38 cellular contexts compared by ENCODE assay signal in the genomic region with DNA sequence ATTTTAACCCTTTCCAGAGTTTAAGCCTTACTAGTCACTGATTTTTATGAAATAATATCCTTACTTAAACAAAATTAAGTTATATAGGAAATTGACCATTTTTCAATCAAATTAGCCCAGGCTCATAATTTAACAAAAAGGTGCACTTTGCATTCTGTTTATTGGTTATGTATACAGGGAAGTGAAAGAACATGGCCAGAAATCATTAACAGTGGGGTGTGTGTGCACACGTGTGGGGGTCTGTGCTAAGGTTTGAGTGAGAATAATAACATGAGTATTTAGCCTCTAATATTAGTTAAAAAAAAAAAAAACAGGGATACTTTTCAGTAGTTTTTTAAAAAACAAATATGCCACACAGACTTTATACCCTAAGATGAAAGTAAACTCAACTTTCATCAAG.
DNase-seq lines count a peak whose midpoint lies in the region; ATAC-seq and TF ChIP-seq lines count a peak whose summit lies in the region.
"Had no signal": no experiment of that assay in that cellular context is flagged by ENCODE, and none has a peak within 500 bp of the region (broad histone marks: within the 10 kb centered on the region; RNA-seq: fewer than 3 reads in every experiment).

No MANE protein-coding gene starts in this region.

- no peaks in the 10 kb centered on the region for H3K36me3 Mint-ChIP-seq in activated T-cell treated with anti-CD3 and anti-CD28 coated beads, Interleukin-2, amount 50 U/mL, for 24 hours (ENCODE audit: low read depth)
- H3K36me3 Mint-ChIP-seq: immature natural killer cell; naive thymus-derived CD8-positive, alpha-beta T cell; T-cell had no signal

- H3K4me3 Mint-ChIP-seq in activated T-cell treated with anti-CD3 and anti-CD28 coated beads, Interleukin-2, amount 50 U/mL, for 24 hours: no peak overlapping the region
- H3K4me3 Mint-ChIP-seq: activated CD4-positive, alpha-beta T cell treated with anti-CD3 and anti-CD28 coated beads, Interleukin-2, amount 10 ng/mL, durations not matched to agents 24 days and 14 days; activated T-cell treated with anti-CD3 and anti-CD28 coated beads, Interleukin-2, amount 50 U/mL, for 4 hours; immature natural killer cell; naive thymus-derived CD8-positive, alpha-beta T cell; T-cell had no signal

- TF ChIP-seq CTCF in WERI-Rb-1 (IDR thresholded peaks at IDR 0.05; ENCODE audit: low read depth, low read length): no peak

- no peak overlapping the region for H3K27ac Mint-ChIP-seq in activated T-cell treated with anti-CD3 and anti-CD28 coated beads, Interleukin-2, amount 50 U/mL, for 24 hours
- H3K27ac Mint-ChIP-seq: activated CD4-positive, alpha-beta T cell treated with anti-CD3 and anti-CD28 coated beads, Interleukin-2, amount 10 ng/mL, durations not matched to agents 24 days and 14 days; immature natural killer cell; naive thymus-derived CD8-positive, alpha-beta T cell; T-cell had no signal

- no peak for DNase-seq in activated T-cell treated with anti-CD3 and anti-CD28 coated beads, Interleukin-2, amount 50 U/mL, for 24 hours
- DNase-seq in EL: no peak
- no peak for DNase-seq in WERI-Rb-1
- DNase-seq: activated CD4-positive, alpha-beta T cell treated with anti-CD3 and anti-CD28 coated beads, Interleukin-2, amount 10 ng/mL, durations not matched to agents 24 days and 14 days; activated gamma-delta T cell treated with Interleukin-2 at 50 U/mL for 16 hours; activated T-cell treated with anti-CD3 and anti-CD28 coated beads, Interleukin-2, amount 50 U/mL, for 4 hours; Caco-2; DMS79; effector CD8-positive, alpha-beta T cell; GF-D8; immature natural killer cell; left cardiac atrium; MG63; naive thymus-derived CD8-positive, alpha-beta T cell; NCI-H1105; NCI-H187 treated with DMSO at 0.1 percent for 48 hours; NCI-H2171; right cardiac atrium; stimulated activated naive CD4-positive, alpha-beta T cell; T-cell; upper lobe of right lung had no signal

- H3K4me1 Mint-ChIP-seq in activated T-cell treated with anti-CD3 and anti-CD28 coated beads, Interleukin-2, amount 50 U/mL, for 24 hours (ENCODE audit: low read depth): no peaks in the 10 kb centered on the region
- H3K4me1 Mint-ChIP-seq: activated CD4-positive, alpha-beta T cell treated with anti-CD3 and anti-CD28 coated beads, Interleukin-2, amount 10 ng/mL, durations not matched to agents 24 days and 14 days; immature natural killer cell; naive thymus-derived CD8-positive, alpha-beta T cell; T-cell had no signal

- H3K4me3 ChIP-seq in WERI-Rb-1 (ENCODE audit: low read depth, low read length): no peak overlapping the region
- H3K4me3 ChIP-seq: ascending aorta; BLaER1 treated with 17β-estradiol and CSF1 and Interleukin-3, amounts not matched to agents 10 nM and 100 nM; cardiac muscle cell; coronary artery; lung; MG63; smooth muscle cell; suprapubic skin; upper lobe of right lung had no signal

- no peaks in the 10 kb centered on the region for H3K9me3 ChIP-seq in WERI-Rb-1 (ENCODE audit: severe bottlenecking)
- H3K9me3 ChIP-seq: ascending aorta; BLaER1 treated with 17β-estradiol and CSF1 and Interleukin-3, amounts not matched to agents 10 nM and 100 nM; Caco-2; MG63; suprapubic skin; upper lobe of right lung had no signal

- no peaks in the 10 kb centered on the region for H3K9me3 Mint-ChIP-seq in activated T-cell treated with anti-CD3 and anti-CD28 coated beads, Interleukin-2, amount 50 U/mL, for 24 hours
- H3K9me3 Mint-ChIP-seq: activated CD4-positive, alpha-beta T cell treated with anti-CD3 and anti-CD28 coated beads, Interleukin-2, amount 10 ng/mL, durations not matched to agents 24 days and 14 days; activated T-cell treated with anti-CD3 and anti-CD28 coated beads, Interleukin-2, amount 50 U/mL, for 4 hours; naive thymus-derived CD8-positive, alpha-beta T cell; T-cell had no signal

- ATAC-seq in GM18505 (IDR thresholded peaks at IDR 0.05; ENCODE audit: unreplicated experiment) (peak; percentile 64), GM19395 (IDR thresholded peaks at IDR 0.05; ENCODE audit: unreplicated experiment) (peak; percentile 87), GM21825 (IDR thresholded peaks at IDR 0.05; ENCODE audit: unreplicated experiment) (peak; percentile 73), HG03135 (IDR thresholded peaks at IDR 0.05; ENCODE audit: unreplicated experiment) (peak; percentile 85), HG03280 (IDR thresholded peaks at IDR 0.05; ENCODE audit: unreplicated experiment) (no peak)
- ATAC-seq: activated T-cell treated with anti-CD3 and anti-CD28 coated beads, Interleukin-2, amount 50 U/mL, for 4 hours; HCT116; left cardiac atrium; naive thymus-derived CD8-positive, alpha-beta T cell; right cardiac atrium; T-cell; upper lobe of right lung had no signal

- H3K36me3 ChIP-seq in WERI-Rb-1: no peaks in the 10 kb centered on the region
- H3K36me3 ChIP-seq: ascending aorta; BLaER1 treated with 17β-estradiol and CSF1 and Interleukin-3, amounts not matched to agents 10 nM and 100 nM; cardiac muscle cell; MG63; suprapubic skin; upper lobe of right lung had no signal

- H3K27ac ChIP-seq in WERI-Rb-1: no peak overlapping the region
- H3K27ac ChIP-seq: 22Rv1; ascending aorta; BLaER1 treated with 17β-estradiol and CSF1 and Interleukin-3, amounts not matched to agents 10 nM and 100 nM; cardiac muscle cell; coronary artery; epithelial cell of prostate; KMS-11; RWPE1; suprapubic skin; upper lobe of right lung had no signal

- no peaks in the 10 kb centered on the region for H3K27me3 Mint-ChIP-seq in activated T-cell treated with anti-CD3 and anti-CD28 coated beads, Interleukin-2, amount 50 U/mL, for 24 hours

- TF ChIP-seq POLR2A in GM18505 (IDR thresholded peaks at IDR 0.05; ENCODE audit: borderline replicate concordance, extremely low read depth, insufficient read depth, insufficient read length): no peak

- no peaks in the 10 kb centered on the region for H3K27me3 ChIP-seq in WERI-Rb-1 (ENCODE audit: insufficient read depth, low read depth, severe bottlenecking)
- H3K27me3 ChIP-seq: ascending aorta; BLaER1 treated with 17β-estradiol and CSF1 and Interleukin-3, amounts not matched to agents 10 nM and 100 nM; cardiac muscle cell; MG63; suprapubic skin; upper lobe of right lung had no signal
